In the genomic region with DNA sequence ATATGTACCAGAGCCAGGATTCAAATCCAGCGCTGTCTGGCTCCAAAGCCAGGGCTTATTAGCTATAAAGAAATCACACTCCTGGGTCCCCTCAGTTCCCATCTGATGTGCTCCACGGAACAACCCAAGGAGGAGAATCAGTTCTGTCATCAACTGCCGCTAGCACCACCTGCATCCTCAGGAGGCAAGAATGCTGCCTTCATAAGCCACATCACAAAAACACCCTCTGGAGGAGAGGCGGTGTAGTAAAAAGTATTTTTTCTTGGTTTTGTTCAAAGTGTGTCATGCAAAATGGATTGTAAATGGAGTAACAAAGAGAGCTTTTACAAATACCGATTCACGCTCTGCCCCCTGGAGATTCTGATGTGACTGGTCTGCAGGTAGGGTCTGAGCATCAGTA, we compare ENCODE assay signal across 20 cellular contexts. TPM values are rescaled to one million over a fixed set of nuclear protein-coding genes. Genes with fewer than 3 reads are reported as not detected.
A peak's percentile ranks its signal among the peaks of the same experiment; 100 is the strongest.
DNase-seq lines count a peak whose midpoint lies in the region; ATAC-seq and TF ChIP-seq lines count a peak whose summit lies in the region.
"Had no signal": no experiment of that assay in that cellular context is flagged by ENCODE, and none has a peak within 500 bp of the region (broad histone marks: within the 10 kb centered on the region; RNA-seq: fewer than 3 reads in every experiment).

No MANE protein-coding gene starts in this region.

- ATAC-seq in stimulated activated naive CD8-positive, alpha-beta T cell treated with anti-CD3 and anti-CD28 coated beads, Interleukin-15, amount 100 ng/mL, for 72 hours, result no peak
- ATAC-seq in stimulated activated naive CD8-positive, alpha-beta T cell treated with anti-CD3 and anti-CD28 coated beads, Interleukin-15, Interleukin-2, amounts not matched to agents 100 U/mL and 50 U/mL, for 24 hours, result no peak
- ATAC-seq: A549 had no signal

- no peaks in the 10 kb centered on the region for H3K9me3 Mint-ChIP-seq in stimulated activated naive CD8-positive, alpha-beta T cell treated with anti-CD3 and anti-CD28 coated beads, Interleukin-15, amount 100 ng/mL, for 72 hours
- no peaks in the 10 kb centered on the region for H3K9me3 Mint-ChIP-seq in activated naive CD8-positive, alpha-beta T cell treated with anti-CD3 and anti-CD28 coated beads for 36 hours
- H3K9me3 Mint-ChIP-seq: CD4-positive, alpha-beta memory T cell; IgD-negative memory B cell had no signal

- no peaks in the 10 kb centered on the region for H3K27me3 Mint-ChIP-seq in stimulated activated naive CD8-positive, alpha-beta T cell treated with anti-CD3 and anti-CD28 coated beads, Interleukin-15, amount 100 ng/mL, for 72 hours
- H3K27me3 Mint-ChIP-seq in activated naive CD8-positive, alpha-beta T cell treated with anti-CD3 and anti-CD28 coated beads for 36 hours, result no peaks in the 10 kb centered on the region
- H3K27me3 Mint-ChIP-seq: B cell had no signal

- H3K4me3 ChIP-seq in PC-9, result no peak overlapping the region
- H3K4me3 ChIP-seq: A549, SJSA1 had no signal

- CTCF ChIA-PET in PC-9 (lab: Charles Lee), result no interaction called here

- POLR2A ChIA-PET in PC-9 (lab: Charles Lee; ENCODE audit: unreplicated experiment), result no interaction called here

- no peaks in the 10 kb centered on the region for H3K27me3 ChIP-seq in PC-9 (ENCODE audit: insufficient read depth, low read depth)
- H3K27me3 ChIP-seq: SJSA1 had no signal

- no peak overlapping the region for H2AFZ ChIP-seq in PC-9

- peaks cover 86% of the 10 kb centered on the region for H3F3A ChIP-seq in PC-9 (ENCODE audit: insufficient read depth, low read depth)

- peaks cover 2% of the 10 kb centered on the region for H3K36me3 Mint-ChIP-seq in activated naive CD8-positive, alpha-beta T cell treated with anti-CD3 and anti-CD28 coated beads for 36 hours
- H3K36me3 Mint-ChIP-seq: CD4-positive, alpha-beta memory T cell had no signal

- H3K4me1 ChIP-seq in PC-9 (replicated peaks; ENCODE audit: insufficient read depth), result peaks cover 58% of the 10 kb centered on the region
- H3K4me1 ChIP-seq: SJSA1 had no signal

- no peak for DNase-seq in stimulated activated naive CD8-positive, alpha-beta T cell treated with anti-CD3 and anti-CD28 coated beads, Interleukin-15, amount 100 ng/mL, for 72 hours
- no peak for DNase-seq in stimulated activated naive CD8-positive, alpha-beta T cell treated with anti-CD3 and anti-CD28 coated beads, Interleukin-15, Interleukin-2, amounts not matched to agents 100 U/mL and 50 U/mL, for 24 hours
- no peak for DNase-seq in PC-9
- no peak for DNase-seq in cortex of kidney (lab: John Stamatoyannopoulos, UW)
- no peak for DNase-seq in NCI-H1092 (lab: John Stamatoyannopoulos, UW)
- no peak for DNase-seq in activated naive CD8-positive, alpha-beta T cell treated with anti-CD3 and anti-CD28 coated beads for 36 hours
- DNase-seq: Caco-2; CD4-positive, alpha-beta memory T cell; DMS 273 treated with DMSO at 0.1 percent for 48 hours; GOT3; NCI-H1105; NCI-H146; NCI-H2029; NCI-H2227 treated with DMSO at 0.1 percent for 48 hours; NCI-H510A had no signal

- TF ChIP-seq CTCF in PC-9 (conservative IDR thresholded peaks at IDR 0.05), result no peak

- H3K27ac ChIP-seq in KOPT-K1 (ENCODE audit: low read depth, low read length, poor library complexity, severe bottlenecking) (peak overlapping the region; percentile 95), PC-9 (peak overlapping the region; percentile 59)
- H3K27ac ChIP-seq: A549, SJSA1 had no signal

- H3K9me3 ChIP-seq in KOPT-K1 (ENCODE audit: insufficient read depth, low read length, poor library complexity, severe bottlenecking), result no peaks in the 10 kb centered on the region
- no peaks in the 10 kb centered on the region for H3K9me3 ChIP-seq in PC-9 (ENCODE audit: insufficient read depth, low read depth)
- H3K9me3 ChIP-seq: A549, Caco-2, SJSA1 had no signal

- H3K4me1 Mint-ChIP-seq in stimulated activated naive CD8-positive, alpha-beta T cell treated with anti-CD3 and anti-CD28 coated beads, Interleukin-15, amount 100 ng/mL, for 72 hours, result peaks cover 14% of the 10 kb centered on the region
- H3K4me1 Mint-ChIP-seq in activated naive CD8-positive, alpha-beta T cell treated with anti-CD3 and anti-CD28 coated beads for 36 hours, result peaks cover 9% of the 10 kb centered on the region
- H3K4me1 Mint-ChIP-seq: CD4-positive, alpha-beta memory T cell had no signal

- no peaks in the 10 kb centered on the region for H3K9me2 ChIP-seq in PC-9 (ENCODE audit: insufficient read depth)

- no peak overlapping the region for H3K4me3 Mint-ChIP-seq in stimulated activated naive CD8-positive, alpha-beta T cell treated with anti-CD3 and anti-CD28 coated beads, Interleukin-15, amount 100 ng/mL, for 72 hours
- H3K4me3 Mint-ChIP-seq in activated naive CD8-positive, alpha-beta T cell treated with anti-CD3 and anti-CD28 coated beads for 36 hours, result no peak overlapping the region
- H3K4me3 Mint-ChIP-seq: B cell; CD4-positive, alpha-beta memory T cell; IgD-negative memory B cell had no signal

- peaks cover 19% of the 10 kb centered on the region; the same call in 1 of the 2 replicates for H4K20me1 ChIP-seq in PC-9 (ENCODE audit: insufficient read depth)

- no peak overlapping the region for H3K4me2 ChIP-seq in PC-9
- H3K4me2 ChIP-seq: A549 had no signal

- BruUV-seq in PC-9 (replicated peaks; lab: Mats Ljungman, UMichigan), result no TSS peak

- peaks cover 100% of the 10 kb centered on the region for H3K79me2 ChIP-seq in PC-9 (ENCODE audit: low read depth)

- intact Hi-C loops in PC-9 (cut with micrococcal nuclease; ENCODE audit: unreplicated experiment), result no loop called here

- H3K36me3 ChIP-seq in KOPT-K1 (ENCODE audit: insufficient read depth, low read length) (no peaks in the 10 kb centered on the region), PC-9 (ENCODE audit: low read depth) (peaks cover 83% of the 10 kb centered on the region)
- H3K36me3 ChIP-seq: SJSA1 had no signal

- peak overlapping the region; percentile 34 to 66 for H3K27ac Mint-ChIP-seq in stimulated activated naive CD8-positive, alpha-beta T cell treated with anti-CD3 and anti-CD28 coated beads, Interleukin-15, amount 100 ng/mL, for 72 hours
- H3K27ac Mint-ChIP-seq in activated naive CD8-positive, alpha-beta T cell treated with anti-CD3 and anti-CD28 coated beads for 36 hours, result no peak overlapping the region
- H3K27ac Mint-ChIP-seq: B cell; CD4-positive, alpha-beta memory T cell; IgD-negative memory B cell had no signal

RNA-seq across cellular contexts. Expression of a gene that starts 57.1 kb away (rescaled TPM):
- 172 and 219 TPM in 2 replicates for total RNA-seq in PC-9 (2021)
- total RNA-seq in activated naive CD8-positive, alpha-beta T cell treated with anti-CD3 and anti-CD28 coated beads for 36 hours, result 1 to 10 TPM; 3.1 to 3.7 TPM

Comparison
In these comparisons a context has a peak if more than half of its experiments do, and no peak if none do; other contexts are left out.
1. RNA of a gene that starts 57.1 kb away (total RNA-seq): 172 to 219 TPM in PC-9; 3.1 to 3.7 TPM in activated naive CD8-positive, alpha-beta T cell treated with anti-CD3 and anti-CD28 coated beads for 36 hours; every median in the first group is over 10 times any median in the second.